2 cellular contexts compared by ENCODE assay signal in genomic region chr15:77671274-77672056, GRCh38.
TF ChIP-seq lines count a peak whose summit lies in the region.

No MANE protein-coding gene starts in this region.

TF ChIP-seq in GM23338, 12 proteins besides CTCF, POLR2A, EP300 and RAD21 (continued from another document):
- TF ChIP-seq STAT1 (IDR thresholded peaks at IDR 0.05; ENCODE audit: unreplicated experiment): no peak
- no peak for TF ChIP-seq EZH2 (IDR thresholded peaks at IDR 0.05; ENCODE audit: low read depth, unreplicated experiment)
- no peak for TF ChIP-seq ZNF331 (CRISPR knock-in tag; IDR thresholded peaks at IDR 0.05; ENCODE audit: low read depth)
- TF ChIP-seq REST (IDR thresholded peaks at IDR 0.05; ENCODE audit: unreplicated experiment): no peak
TF ChIP-seq in GM23338: peak in this region for 0.

TF ChIP-seq in GM12878, 131 proteins besides CTCF, POLR2A, EP300 and RAD21:
- TF ChIP-seq PKNOX1 (IDR thresholded peaks at IDR 0.05) (peak; percentile 43; the same call in 1 of the 2 replicates), GATAD2B (conservative IDR thresholded peaks at IDR 0.05; ENCODE audit: low read depth) (0 out of 2 replicates have a peak, but pooled peaks have one; percentile 43), ZSCAN29 (IDR thresholded peaks at IDR 0.05) (no peak), DPF2 (IDR thresholded peaks at IDR 0.05) (peak; percentile 24; the same call in 1 of the 2 replicates), SREBF2 (IDR thresholded peaks at IDR 0.05; ENCODE audit: low read length) (no peak), PAX8 (IDR thresholded peaks at IDR 0.05) (no peak), KAT2A (conservative IDR thresholded peaks at IDR 0.05; ENCODE audit: control insufficient read depth, low read depth, low read length) (no peak), RUNX3 (IDR thresholded peaks at IDR 0.05; ENCODE audit: low read length) (no peak), LARP7 (IDR thresholded peaks at IDR 0.05) (0 out of 2 replicates have a peak, but pooled peaks have one; percentile 34), NR2F1 (conservative IDR thresholded peaks at IDR 0.05) (peak; percentile 72), HDGF (IDR thresholded peaks at IDR 0.05) (0 out of 2 replicates have a peak, but pooled peaks have one; percentile 20), RCOR1 (conservative IDR thresholded peaks at IDR 0.05; ENCODE audit: low read depth, low read length) (no peak), IKZF1 (conservative IDR thresholded peaks at IDR 0.05) (peak; percentile 56)
